In the genomic region with DNA sequence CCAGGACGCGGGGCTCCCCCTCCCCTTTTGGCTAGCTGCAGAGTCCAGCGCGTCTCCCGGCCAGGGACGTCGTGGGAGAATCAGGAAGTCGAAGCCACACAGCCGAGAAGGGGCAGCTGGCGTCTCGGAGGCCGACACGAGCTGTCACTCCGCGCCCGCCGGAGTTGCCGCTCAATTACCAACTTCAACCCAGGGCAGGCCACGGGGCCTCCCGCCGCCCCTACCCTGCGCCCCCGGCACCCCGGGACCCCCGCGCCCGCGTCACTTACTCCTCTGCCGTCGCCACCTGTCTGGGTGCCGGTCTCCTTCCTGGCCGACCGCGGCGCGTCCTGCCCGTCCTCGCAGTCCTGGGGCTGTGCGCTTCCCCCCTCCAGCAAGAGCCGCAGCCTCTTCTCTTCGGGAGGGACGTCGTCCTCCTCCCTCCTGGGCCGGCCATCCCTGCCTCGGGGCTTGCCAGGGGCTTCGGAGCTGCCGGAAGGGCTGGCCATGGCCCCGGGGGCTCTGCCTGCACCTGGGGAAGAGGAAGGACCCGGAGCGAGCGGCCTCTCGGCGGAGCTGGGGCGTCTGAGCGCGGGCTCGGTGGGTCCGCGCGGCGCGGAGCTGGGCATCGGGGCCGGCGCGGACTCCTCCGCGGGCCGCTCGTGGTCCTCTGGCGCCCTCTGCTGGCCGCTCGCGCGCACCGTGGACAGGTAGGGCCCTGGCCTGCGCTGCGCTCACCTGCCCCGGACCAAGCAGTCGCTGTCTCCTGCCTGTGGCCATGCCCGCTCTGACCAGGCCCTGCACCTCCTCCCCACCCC, we compare ENCODE assay signal across 8 cellular contexts.
DNase-seq lines count a peak whose midpoint lies in the region; ATAC-seq and TF ChIP-seq lines count a peak whose summit lies in the region.
"Not testable (repeated sequence)": the region's sequence is repeated elsewhere in the genome, so short reads cannot be mapped to it uniquely, and the experiment has no call there.

No MANE protein-coding gene starts in this region.

- 1% methylated on average over 32 to 81 of the region's 81 CpGs for WGBS in ovary, 3 donors

- not testable (repeated sequence) for H3K9me2 ChIP-seq in OCI-LY7 (ENCODE audit: insufficient read depth, low read length)

- POLR2A ChIA-PET in OCI-LY7 (lab: Charles Lee); activated CD8-positive, alpha-beta T cell treated with anti-CD3 and anti-CD28 coated beads, Interleukin-2, amount 10 ng/mL, durations not matched to agents 7 days and 5 days (lab: Charles Lee): not testable (repeated sequence)

- H3K9me3 ChIP-seq in OCI-LY7 (ENCODE audit: low read length); iPS-15b (ENCODE audit: control insufficient read depth, insufficient read depth, low read length); ovary; stomach smooth muscle (ENCODE audit: control insufficient read depth in 2 of 2, low read length in 2 of 2): not testable (repeated sequence)

- not testable (repeated sequence) for H4K20me1 ChIP-seq in OCI-LY7 (ENCODE audit: insufficient read depth, low read length)

- not testable (repeated sequence) for H3K4me1 ChIP-seq in OCI-LY7 (ENCODE audit: insufficient read depth, low read length, poor library complexity, severe bottlenecking); iPS-15b (ENCODE audit: control insufficient read depth, insufficient read depth, low read length); ovary (ENCODE audit: insufficient read depth); stomach smooth muscle (ENCODE audit: control insufficient read depth, insufficient read depth, low read length)

- H3K36me3 ChIP-seq in OCI-LY7 (ENCODE audit: insufficient read depth, low read length); iPS-15b (ENCODE audit: control insufficient read depth, insufficient read depth, low read length); ovary; stomach smooth muscle (ENCODE audit: control insufficient read depth in 2 of 2, insufficient read depth in 2 of 2, low read length in 2 of 2): not testable (repeated sequence)

- H3K27ac Mint-ChIP-seq in activated CD8-positive, alpha-beta T cell treated with anti-CD3 and anti-CD28 coated beads, Interleukin-2, amount 10 ng/mL, durations not matched to agents 7 days and 5 days; chondrocyte (ENCODE audit: unreplicated experiment): not testable (repeated sequence)

- H3K27ac ChIP-seq in OCI-LY7 (ENCODE audit: low read depth, low read length, poor library complexity, severe bottlenecking); ovary; stomach smooth muscle (ENCODE audit: low read length): not testable (repeated sequence)

- not testable (repeated sequence) for H3K9me3 Mint-ChIP-seq in activated CD8-positive, alpha-beta T cell treated with anti-CD3 and anti-CD28 coated beads, Interleukin-2, amount 10 ng/mL, durations not matched to agents 7 days and 5 days (ENCODE audit: insufficient read depth); chondrocyte (ENCODE audit: low read depth)

- not testable (repeated sequence) for H3K36me3 Mint-ChIP-seq in activated CD8-positive, alpha-beta T cell treated with anti-CD3 and anti-CD28 coated beads, Interleukin-2, amount 10 ng/mL, durations not matched to agents 7 days and 5 days (ENCODE audit: low read depth); chondrocyte (ENCODE audit: low read depth)

- not testable (repeated sequence) for H3K4me3 Mint-ChIP-seq in activated CD8-positive, alpha-beta T cell treated with anti-CD3 and anti-CD28 coated beads, Interleukin-2, amount 10 ng/mL, durations not matched to agents 7 days and 5 days
- H3K4me3 Mint-ChIP-seq in chondrocyte (ENCODE audit: unreplicated experiment): peak overlapping the region; percentile 64

- not testable (repeated sequence) for TF ChIP-seq EP300 in ovary (IDR thresholded peaks at IDR 0.05)

- H3K9ac ChIP-seq in iPS-15b (ENCODE audit: low read depth, low read length); stomach smooth muscle (ENCODE audit: low read length in 2 of 2): not testable (repeated sequence)

- CTCF ChIA-PET in OCI-LY7 (lab: Charles Lee; ENCODE audit: unreplicated experiment): interaction anchor here (0.6 kb wide), 1 partner anchor 18 kb away, joined by 3 read pairs; no protein-coding TSS in a partner anchor
- CTCF ChIA-PET in activated CD8-positive, alpha-beta T cell treated with anti-CD3 and anti-CD28 coated beads, Interleukin-2, amount 10 ng/mL, durations not matched to agents 7 days and 5 days (lab: Charles Lee): interaction anchor here (0.6 to 1.5 kb wide), 4 partner anchors 67 to 280 kb away, joined by 3 to 5 read pairs (median 4); no protein-coding TSS in a partner anchor

- TF ChIP-seq POLR2A in ovary (IDR thresholded peaks at IDR 0.05): not testable (repeated sequence)

- ATAC-seq in HG02798 (IDR thresholded peaks at IDR 0.05; ENCODE audit: poor library complexity, unreplicated experiment): peak; percentile 41
- ATAC-seq in activated CD8-positive, alpha-beta T cell treated with anti-CD3 and anti-CD28 coated beads, Interleukin-2, amount 10 ng/mL, durations not matched to agents 7 days and 5 days: peak; percentile 91

- H3K27me3 ChIP-seq in iPS-15b (ENCODE audit: control insufficient read depth, insufficient read depth, low read length); ovary; stomach smooth muscle (ENCODE audit: control insufficient read depth in 1 of 2, insufficient read depth in 2 of 2, low read length in 2 of 2): not testable (repeated sequence)

- H3K4me1 Mint-ChIP-seq in activated CD8-positive, alpha-beta T cell treated with anti-CD3 and anti-CD28 coated beads, Interleukin-2, amount 10 ng/mL, durations not matched to agents 7 days and 5 days (ENCODE audit: low read depth); chondrocyte (ENCODE audit: low read depth): not testable (repeated sequence)

- H3K79me2 ChIP-seq in OCI-LY7 (ENCODE audit: insufficient read depth, low read depth, low read length): not testable (repeated sequence)

- not testable (repeated sequence) for H3K4me2 ChIP-seq in OCI-LY7 (ENCODE audit: low read length)

- TF ChIP-seq CTCF in OCI-LY7 (conservative IDR thresholded peaks at IDR 0.05; ENCODE audit: low read length): peak; percentile 31
- peak; percentile 87 for TF ChIP-seq CTCF in chondrocyte (IDR thresholded peaks at IDR 0.05)
- TF ChIP-seq CTCF in ovary (IDR thresholded peaks at IDR 0.05): peak; percentile 16 to 51 (median 37)

- DNase-seq in CMK (ENCODE audit: low read depth): peak; percentile 7
- not testable (repeated sequence) for DNase-seq in OCI-LY7 (ENCODE audit: low spot score); chondrocyte (ENCODE audit: low spot score)
- DNase-seq in activated CD8-positive, alpha-beta T cell treated with anti-CD3 and anti-CD28 coated beads, Interleukin-2, amount 10 ng/mL, durations not matched to agents 7 days and 5 days: peak; percentile 80
- peak in 4 of 5 donors; percentile 54 to 87 (median 78) for DNase-seq in ovary

- H2AFZ ChIP-seq in OCI-LY7 (ENCODE audit: low read length): not testable (repeated sequence)

- intact Hi-C loops in OCI-LY7 (cut with micrococcal nuclease; ENCODE audit: unreplicated experiment); ovary (cut with DNase I): not testable (repeated sequence)

- BruUV-seq in OCI-LY7 (replicated peaks; lab: Mats Ljungman, UMichigan): not testable (repeated sequence)

- H3K27me3 Mint-ChIP-seq in activated CD8-positive, alpha-beta T cell treated with anti-CD3 and anti-CD28 coated beads, Interleukin-2, amount 10 ng/mL, durations not matched to agents 7 days and 5 days (ENCODE audit: low read depth): peaks cover 20% of the 10 kb centered on the region
- H3K27me3 Mint-ChIP-seq in chondrocyte (ENCODE audit: low read depth): peaks cover 25% of the 10 kb centered on the region

- not testable (repeated sequence) for H3K4me3 ChIP-seq in OCI-LY7 (ENCODE audit: low read depth, low read length, poor library complexity, severe bottlenecking)
- H3K4me3 ChIP-seq in iPS-15b (ENCODE audit: low read depth, low read length): peak overlapping the region; percentile 46
- H3K4me3 ChIP-seq in ovary: peak overlapping the region; percentile 37
- H3K4me3 ChIP-seq in stomach smooth muscle (ENCODE audit: low read length in 2 of 2): peak overlapping the region; percentile 8 to 64

Comparison
In these comparisons a context has a peak if more than half of its experiments do, and no peak if none do; other contexts are left out.
1. CTCF ChIP-seq: peak in every context shown above with its lines; median percentile 87 in chondrocyte; 37 in ovary; 31 in OCI-LY7.